Comparison of ENCODE assay signal across 12 cellular contexts in genomic region chr12:4143909-4144308, GRCh38.
A peak's percentile ranks its signal among the peaks of the same experiment; 100 is the strongest.
DNase-seq lines count a peak whose midpoint lies in the region; ATAC-seq and TF ChIP-seq lines count a peak whose summit lies in the region.
"Had no signal": no experiment of that assay in that cellular context is flagged by ENCODE, and none has a peak within 500 bp of the region (broad histone marks: within the 10 kb centered on the region; RNA-seq: fewer than 3 reads in every experiment).

No MANE protein-coding gene starts in this region.

- no peak overlapping the region for H3K4me3 ChIP-seq in CD8-positive, alpha-beta memory T cell (ENCODE audit: low read length)
- H3K4me3 ChIP-seq in spleen, result no peak overlapping the region

- 65 to 72% (median 69%) methylated on average over 5 of the region's 5 CpGs for WGBS in spleen, 5 donors

- in situ Hi-C loops in GM13977 (cut with MboI; ENCODE audit: low pct_unique_long_range_greater_than_20kb, low sequenced_read_pairs, unreplicated experiment), result no loop called here

- H3K36me3 Mint-ChIP-seq in CD8-positive, alpha-beta memory T cell, result peaks cover 0 to 2% (median 0%) of the 10 kb centered on the region in 3 donors
- peaks cover 6% of the 10 kb centered on the region for H3K36me3 Mint-ChIP-seq in central memory CD8-positive, alpha-beta T cell (ENCODE audit: insufficient read depth)
- H3K36me3 Mint-ChIP-seq in chondrocyte (ENCODE audit: low read depth), result no peaks in the 10 kb centered on the region

- peaks cover 56 to 84% (median 72%) of the 10 kb centered on the region in 3 donors for H3K4me1 Mint-ChIP-seq in CD8-positive, alpha-beta memory T cell
- H3K4me1 Mint-ChIP-seq in central memory CD8-positive, alpha-beta T cell, result peaks cover 63% of the 10 kb centered on the region
- H3K4me1 Mint-ChIP-seq in chondrocyte (ENCODE audit: low read depth), result no peaks in the 10 kb centered on the region

- H3K27ac Mint-ChIP-seq in CD8-positive, alpha-beta memory T cell, result peak overlapping the region; percentile 2 to 86 (median 80)
- H3K27ac Mint-ChIP-seq in central memory CD8-positive, alpha-beta T cell (ENCODE audit: low read depth), result no peak overlapping the region
- no peak overlapping the region for H3K27ac Mint-ChIP-seq in chondrocyte (ENCODE audit: unreplicated experiment)

- peak in 1 of 5 donors; percentile 30 for DNase-seq in CD8-positive, alpha-beta memory T cell
- DNase-seq in GM13977 (ENCODE audit: low spot score) (no peak), RPMI8226 (peak; percentile 33), chondrocyte (ENCODE audit: low spot score) (no peak), spleen (no peak), AG08395 (ENCODE audit: low spot score) (no peak), inferior parietal cortex (ENCODE audit: extremely low spot score) (no peak)
- no peak for DNase-seq in central memory CD8-positive, alpha-beta T cell (ENCODE audit: low spot score in 2 of 2)
- DNase-seq: heart right ventricle, psoas muscle, tibial artery, WERI-Rb-1 had no signal

- H3K36me3 ChIP-seq in CD8-positive, alpha-beta memory T cell (ENCODE audit: insufficient read depth, low read length), result no peaks in the 10 kb centered on the region
- no peaks in the 10 kb centered on the region for H3K36me3 ChIP-seq in spleen
- H3K36me3 ChIP-seq: heart right ventricle, tibial artery, WERI-Rb-1 had no signal

- H3K27me3 ChIP-seq in CD8-positive, alpha-beta memory T cell (ENCODE audit: insufficient read depth, low read length, poor library complexity, severe bottlenecking), result no peaks in the 10 kb centered on the region
- no peaks in the 10 kb centered on the region for H3K27me3 ChIP-seq in spleen (replicated peaks in 1 of 7)
- H3K27me3 ChIP-seq: tibial artery had no signal

- CTCF ChIA-PET in CD8-positive, alpha-beta memory T cell (lab: Charles Lee), result interaction anchor here (0.8 to 5.8 kb wide), 11 partner anchors 9 to 149 kb away, joined by 3 to 52 read pairs (median 8); partner anchors contain the start of gene CCND2

- TF ChIP-seq CTCF in GM13977 (IDR thresholded peaks at IDR 0.05; ENCODE audit: extremely low read depth, insufficient read depth, missing control alignments), result peak; percentile 18
- TF ChIP-seq CTCF in chondrocyte (IDR thresholded peaks at IDR 0.05), result no peak
- peak in 4 of 11 experiments; percentile 20 to 30 (median 26) for TF ChIP-seq CTCF in spleen (IDR thresholded peaks at IDR 0.05 in 8 of 11, conservative IDR thresholded peaks at IDR 0.05 in 3 of 11)

- H3K4me3 Mint-ChIP-seq in CD8-positive, alpha-beta memory T cell, result peak overlapping the region; percentile 1 to 97 (median 58)
- H3K4me3 Mint-ChIP-seq in central memory CD8-positive, alpha-beta T cell, result no peak overlapping the region
- no peak overlapping the region for H3K4me3 Mint-ChIP-seq in chondrocyte (ENCODE audit: unreplicated experiment)

- peaks cover 41% of the 10 kb centered on the region for H3K4me1 ChIP-seq in CD8-positive, alpha-beta memory T cell (ENCODE audit: insufficient read depth, low read length)
- H3K4me1 ChIP-seq in spleen, result peaks cover 19 to 67% (median 49%) of the 10 kb centered on the region in 6 donors
- H3K4me1 ChIP-seq: psoas muscle, tibial artery had no signal

- no peaks in the 10 kb centered on the region for H3K9me3 Mint-ChIP-seq in CD8-positive, alpha-beta memory T cell
- H3K9me3 Mint-ChIP-seq in central memory CD8-positive, alpha-beta T cell, result no peaks in the 10 kb centered on the region
- peaks cover 10% of the 10 kb centered on the region for H3K9me3 Mint-ChIP-seq in chondrocyte (ENCODE audit: low read depth)

- no peak for TF ChIP-seq POLR2A in spleen (IDR thresholded peaks at IDR 0.05)

- H3K9me3 ChIP-seq in CD8-positive, alpha-beta memory T cell (ENCODE audit: low read length), result no peaks in the 10 kb centered on the region
- no peaks in the 10 kb centered on the region for H3K9me3 ChIP-seq in spleen
- H3K9me3 ChIP-seq: psoas muscle, tibial artery had no signal

- peak; percentile 47 for ATAC-seq in central memory CD8-positive, alpha-beta T cell (replicated peaks; ENCODE audit: extremely low read depth, poor library complexity, severe bottlenecking)
- ATAC-seq: heart right ventricle, psoas muscle had no signal

- POLR2A ChIA-PET in CD8-positive, alpha-beta memory T cell (lab: Charles Lee), result interaction anchor here (1.0 to 3.0 kb wide), 2 partner anchors 127 to 132 kb away, joined by 3 to 15 read pairs; no protein-coding TSS in a partner anchor

- peaks cover 0 to 3% of the 10 kb centered on the region in 2 donors for H3K27me3 Mint-ChIP-seq in CD8-positive, alpha-beta memory T cell
- no peaks in the 10 kb centered on the region for H3K27me3 Mint-ChIP-seq in central memory CD8-positive, alpha-beta T cell
- peaks cover 46% of the 10 kb centered on the region for H3K27me3 Mint-ChIP-seq in chondrocyte (ENCODE audit: low read depth)

- intact Hi-C loops in spleen (cut with DNase I; ENCODE audit: low total_unique reads), result no loop called here

- no peak overlapping the region for H3K27ac ChIP-seq in CD8-positive, alpha-beta memory T cell (ENCODE audit: low read depth, low read length)
- peak overlapping the region in 4 of 8 donors; percentile 42 to 87 (median 85) for H3K27ac ChIP-seq in spleen
- H3K27ac ChIP-seq: psoas muscle, tibial artery, WERI-Rb-1 had no signal

Comparison
In these comparisons a context has a peak if more than half of its experiments do, and no peak if none do; other contexts are left out.
1. H3K27ac Mint-ChIP-seq: peak in CD8-positive, alpha-beta memory T cell (8 of 8); none in central memory CD8-positive, alpha-beta T cell (single experiment) and chondrocyte (single experiment).
2. H3K4me3 Mint-ChIP-seq: peak in CD8-positive, alpha-beta memory T cell (7 of 7); none in central memory CD8-positive, alpha-beta T cell (single experiment) and chondrocyte (single experiment).